Comparison of ENCODE assay signal across 8 cellular contexts in genomic region chr5:113513384-113514262, GRCh38. TPM values are rescaled to one million over a fixed set of nuclear protein-coding genes. Genes with fewer than 3 reads are reported as not detected.
DNase-seq lines count a peak whose midpoint lies in the region; ATAC-seq, FAIRE-seq and TF ChIP-seq lines count a peak whose summit lies in the region.

Gene YTHDC2, plus strand, starts transcription at chr5:113513694. Its CDS starts 202 bp downstream, at chr5:113513896.

- H3K9me3 ChIP-seq in pancreas (no peaks in the 10 kb centered on the region), tibial artery (no peaks in the 10 kb centered on the region)

- intact Hi-C loops in head of caudate nucleus (cut with DNase I) (loop anchor here (5.0 kb wide), 1 partner anchor 536 kb away; the partner anchor contains the start of gene DCP2), pancreas (cut with DNase I) (no loop called here), tibial artery (cut with DNase I; ENCODE audit: low total_unique reads) (no loop called here)

- peak within 1 kb of the TSS; percentile 93 for H3K4me3 Mint-ChIP-seq in activated naive CD8-positive, alpha-beta T cell treated with anti-CD3 and anti-CD28 coated beads for 36 hours

- H3K9me3 Mint-ChIP-seq in activated naive CD8-positive, alpha-beta T cell treated with anti-CD3 and anti-CD28 coated beads for 36 hours, result peaks cover 2% of the 10 kb centered on the region

- no peaks in the 10 kb centered on the region for H3K27me3 ChIP-seq in pancreas
- H3K27me3 ChIP-seq in tibial artery, result no peaks in the 10 kb centered on the region

- H3K4me3 ChIP-seq in NB4 (ENCODE audit: low read depth, low read length) (peak within 1 kb of the TSS; percentile 83), pancreas (peak within 1 kb of the TSS; percentile 49 to 93 (median 80)), tibial artery (peak within 1 kb of the TSS; percentile 84)

- peaks cover 22% of the 10 kb centered on the region for H3K36me3 Mint-ChIP-seq in activated naive CD8-positive, alpha-beta T cell treated with anti-CD3 and anti-CD28 coated beads for 36 hours

- H3K36me3 ChIP-seq in pancreas, result no peaks in the 10 kb centered on the region
- peaks cover 0 to 12% (median 8%) of the 10 kb centered on the region in 3 donors for H3K36me3 ChIP-seq in tibial artery

- ATAC-seq in HG02571 (IDR thresholded peaks at IDR 0.05; ENCODE audit: unreplicated experiment), result peak; percentile 99
- peak; percentile 95 to 99 (median 98) for ATAC-seq in pancreas

- H3K27me3 Mint-ChIP-seq in activated naive CD8-positive, alpha-beta T cell treated with anti-CD3 and anti-CD28 coated beads for 36 hours, result peaks cover 17% of the 10 kb centered on the region

- 0 to 1% methylated on average over 69 of the region's 69 CpGs for WGBS in pancreas, 2 donors

- H3K27ac ChIP-seq in pancreas, result peak within 1 kb of the TSS; percentile 73 to 89 (median 87)
- peak within 1 kb of the TSS; percentile 92 to 96 for H3K27ac ChIP-seq in tibial artery

- TF ChIP-seq POLR2A in NB4 (IDR thresholded peaks at IDR 0.05; ENCODE audit: extremely low read depth, insufficient read length), result peak; percentile 73

- FAIRE-seq in pancreas (lab: Jason Lieb, UNC), result peak; percentile 17

- peak; percentile 84 for DNase-seq in GM10266 (ENCODE audit: extremely low spot score)
- peak; percentile 90 for DNase-seq in NB4 (ENCODE audit: low read depth)
- DNase-seq in SKM-1 treated with dmso at 0.1 percent for 144 hours (lab: John Stamatoyannopoulos, UW; ENCODE audit: unreplicated experiment), result peak; percentile 60
- DNase-seq in activated naive CD8-positive, alpha-beta T cell treated with anti-CD3 and anti-CD28 coated beads for 36 hours, result peak; percentile 90
- DNase-seq in head of caudate nucleus, result peak; percentile 61 to 92 (median 85)
- peak; percentile 74 to 92 (median 88) for DNase-seq in pancreas
- DNase-seq in tibial artery, result peak; percentile 82 to 92

- H3K27ac Mint-ChIP-seq in activated naive CD8-positive, alpha-beta T cell treated with anti-CD3 and anti-CD28 coated beads for 36 hours, result peak within 1 kb of the TSS; percentile 84

- peaks cover 26% of the 10 kb centered on the region for H3K4me1 Mint-ChIP-seq in activated naive CD8-positive, alpha-beta T cell treated with anti-CD3 and anti-CD28 coated beads for 36 hours

- TF ChIP-seq CTCF in GM10266 (IDR thresholded peaks at IDR 0.05; ENCODE audit: control insufficient read depth, insufficient read depth, low read depth, missing control alignments) (no peak), NB4 (IDR thresholded peaks at IDR 0.05; ENCODE audit: low read depth, low read length) (peak; percentile 27), pancreas (IDR thresholded peaks at IDR 0.05) (no peak), tibial artery (IDR thresholded peaks at IDR 0.05) (peak; percentile 5 to 16)

- H3K4me1 ChIP-seq in pancreas (peaks cover 0 to 8% (median 0%) of the 10 kb centered on the region in 3 donors), tibial artery (peaks cover 0 to 30% (median 3%) of the 10 kb centered on the region in 4 donors)

RNA-seq across cellular contexts. Expression of gene YTHDC2, which starts in this region (rescaled TPM):
- 10 to 100 TPM; 26.1 to 27.8 TPM for total RNA-seq in activated naive CD8-positive, alpha-beta T cell treated with anti-CD3 and anti-CD28 coated beads for 36 hours
- total RNA-seq in pancreas, result 10 to 100 TPM in 3 of 6 donors, 1 to 10 TPM in 3; 7.2 to 13.7 (median 9.9) TPM
- polyA plus RNA-seq in pancreas, result 10 to 100 TPM in 1 of 2 donors, 1 to 10 TPM in 1; 5.7 to 10.5 TPM

Comparison
In these comparisons a context has a peak if more than half of its experiments do, and no peak if none do; other contexts are left out.
1. Peak in every context shown above with its lines: DNase-seq, ATAC-seq, H3K4me3 ChIP-seq and H3K27ac ChIP-seq.
2. CTCF ChIP-seq: peak in NB4 (single experiment) and tibial artery (2 of 2); none in GM10266 (single experiment) and pancreas (0 of 4).